ENCODE assay signal across 9 cellular contexts in the genomic region with DNA sequence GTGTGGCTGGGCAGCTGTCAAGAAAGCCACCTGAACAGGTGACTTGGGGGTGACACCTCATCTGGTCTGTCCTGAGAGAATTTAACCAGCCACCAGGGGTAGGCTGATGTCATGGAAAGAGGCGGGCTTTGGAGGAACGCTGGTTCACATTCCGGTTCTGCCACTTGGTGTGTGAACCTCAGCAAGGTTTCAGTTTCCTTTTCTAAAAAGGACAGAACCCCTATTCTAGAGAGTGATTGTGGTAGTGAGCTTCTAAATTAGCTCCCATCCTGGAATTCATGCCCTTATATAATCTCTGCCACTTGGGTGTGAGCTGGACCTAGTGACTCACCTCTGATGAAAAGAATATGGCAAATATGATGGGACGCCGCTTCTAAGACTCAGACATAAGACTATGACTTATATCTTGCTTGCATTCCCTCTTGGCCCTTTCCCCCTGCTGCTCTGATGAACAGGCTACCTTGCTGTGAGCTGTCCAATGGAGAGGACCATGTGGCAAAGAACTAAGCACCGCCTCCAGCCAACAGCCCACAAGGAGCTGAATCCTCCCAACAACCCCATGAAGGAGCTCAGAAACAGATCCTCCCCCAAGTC.
DNase-seq lines count a peak whose midpoint lies in the region; ATAC-seq and TF ChIP-seq lines count a peak whose summit lies in the region.
"Had no signal": no experiment of that assay in that cellular context is flagged by ENCODE, and none has a peak within 500 bp of the region (broad histone marks: within the 10 kb centered on the region; RNA-seq: fewer than 3 reads in every experiment).

No MANE protein-coding gene starts in this region.

- ATAC-seq in HG03045 (IDR thresholded peaks at IDR 0.05; ENCODE audit: unreplicated experiment) (peak; percentile 71), Right ventricle myocardium superior (ENCODE audit: poor library complexity) (no peak)

- H3K27me3 ChIP-seq in testis = no peaks in the 10 kb centered on the region

- H3K27ac ChIP-seq in testis = no peak overlapping the region
- H3K27ac ChIP-seq: SK-N-MC had no signal

- H3K4me3 ChIP-seq in testis = no peak overlapping the region
- H3K4me3 ChIP-seq: SK-N-MC had no signal

- DNase-seq in GM19240 (ENCODE audit: insufficient read length, low spot score) (peak; percentile 89), iPS-NIHi11 (ENCODE audit: low spot score) (peak; percentile 30), Right ventricle myocardium superior (no peak), COLO668 (lab: John Stamatoyannopoulos, UW; ENCODE audit: unreplicated experiment) (no peak), NCI-H2171 (lab: John Stamatoyannopoulos, UW) (no peak), testis (no peak)
- DNase-seq in activated CD4-positive, alpha-beta T cell treated with anti-CD3 and anti-CD28 coated beads for 4 hours = peak; percentile 36 to 53

- H3K9me3 ChIP-seq in testis = no peaks in the 10 kb centered on the region

- TF ChIP-seq CTCF in testis (IDR thresholded peaks at IDR 0.05) = no peak

- intact Hi-C loops in Right ventricle myocardium superior (cut with DNase I) = no loop called here
- intact Hi-C loops in testis (cut with DNase I; ENCODE audit: low total_unique reads) = no loop called here

- 71 to 73% methylated on average over 6 of the region's 6 CpGs for whole genome bisulfite sequencing in testis, 2 donors

- TF ChIP-seq POLR2A in testis (IDR thresholded peaks at IDR 0.05) = no peak

- no peaks in the 10 kb centered on the region for H3K4me1 ChIP-seq in testis

- no peaks in the 10 kb centered on the region for H3K36me3 ChIP-seq in testis (ENCODE audit: low read depth, missing control alignments)

Comparison
In these comparisons a context has a peak if more than half of its experiments do, and no peak if none do; other contexts are left out.
1. DNase-seq: peak in GM19240 (single experiment), activated CD4-positive, alpha-beta T cell treated with anti-CD3 and anti-CD28 coated beads for 4 hours (2 of 2) and iPS-NIHi11 (single experiment); none in Right ventricle myocardium superior (single experiment), COLO668 (single experiment), NCI-H2171 (single experiment) and testis (single experiment).